ENCODE assay signal across 8 cellular contexts in genomic region chr6:34912715-34913464, GRCh38. TPM values are rescaled to one million over a fixed set of nuclear protein-coding genes. Genes with fewer than 3 reads are reported as not detected.
A peak's percentile ranks its signal among the peaks of the same experiment; 100 is the strongest.
DNase-seq lines count a peak whose midpoint lies in the region; ATAC-seq, FAIRE-seq and TF ChIP-seq lines count a peak whose summit lies in the region.

No MANE protein-coding gene starts in this region.

- no peak for TF ChIP-seq CTCF in RWPE1 (conservative IDR thresholded peaks at IDR 0.05; ENCODE audit: low read depth)
- no peak for TF ChIP-seq CTCF in H9 (conservative IDR thresholded peaks at IDR 0.05)
- no peak for TF ChIP-seq CTCF in pancreas (IDR thresholded peaks at IDR 0.05)
- no peak for TF ChIP-seq CTCF in glutamatergic neuron (IDR thresholded peaks at IDR 0.05; ENCODE audit: partially characterized antibody, unreplicated experiment)

- H3K4me2 ChIP-seq in H9 (ENCODE audit: insufficient read depth, insufficient read length, low read length) = no peak overlapping the region

- H3K4me3 Mint-ChIP-seq in H9 (no peak overlapping the region), glutamatergic neuron (ENCODE audit: unreplicated experiment) (no peak overlapping the region)

- H3K27me3 Mint-ChIP-seq in H9 (ENCODE audit: low read depth) (no peaks in the 10 kb centered on the region), glutamatergic neuron (ENCODE audit: unreplicated experiment) (peaks cover 4% of the 10 kb centered on the region)

- H4K8ac ChIP-seq in H9 (replicated peaks; ENCODE audit: insufficient read length, low read depth, low read length) = no peak overlapping the region

- no peak overlapping the region for H3K4me3 ChIP-seq in pancreas

- H3K18ac ChIP-seq in H9 (ENCODE audit: insufficient read length, low read depth, low read length) = no peak overlapping the region

- TF ChIP-seq POLR2A in H54 (IDR thresholded peaks at IDR 0.05; ENCODE audit: low read depth, low read length) = no peak

- intact Hi-C loops in head of caudate nucleus (cut with DNase I) (no loop called here), pancreas (cut with DNase I) (no loop called here)

- H3K9me3 ChIP-seq in H9 (ENCODE audit: control insufficient read depth, low read depth, low read length) (no peaks in the 10 kb centered on the region), pancreas (no peaks in the 10 kb centered on the region)

- no peaks in the 10 kb centered on the region for H3K27me3 ChIP-seq in H9 (ENCODE audit: insufficient read depth, low read length)
- no peaks in the 10 kb centered on the region for H3K27me3 ChIP-seq in pancreas

- H2BK5ac ChIP-seq in H9 (ENCODE audit: insufficient read length, low read length) = no peak overlapping the region

- H3K36me3 Mint-ChIP-seq in H9 (ENCODE audit: insufficient read depth in 1 of 3, low read depth in 3 of 3) = no peaks in the 10 kb centered on the region
- no peaks in the 10 kb centered on the region for H3K36me3 Mint-ChIP-seq in glutamatergic neuron (ENCODE audit: unreplicated experiment)

- H3K4me1 ChIP-seq in H9 (ENCODE audit: insufficient read depth, low read length) = no peaks in the 10 kb centered on the region
- peaks cover 0 to 9% (median 5%) of the 10 kb centered on the region in 3 donors for H3K4me1 ChIP-seq in pancreas

- H4K91ac ChIP-seq in H9 (ENCODE audit: insufficient read length, low read depth, low read length) = no peak overlapping the region

- H3K27ac Mint-ChIP-seq in H9 (no peak overlapping the region; a peak in 1 of 7 replicates), glutamatergic neuron (ENCODE audit: unreplicated experiment) (no peak overlapping the region)

- 100% methylated on average over 1 of the region's 3 CpGs for WGBS in H9 (ENCODE audit: extremely low coverage, insufficient read length, low lambda C conversion rate)
- 80% methylated on average over 3 of the region's 3 CpGs for WGBS in pancreas, 2 donors

- FAIRE-seq in H54 (lab: Jason Lieb, UNC) (peak; percentile 98), pancreas (lab: Jason Lieb, UNC) (no peak)

- in situ Hi-C loops in Caki2 (cut with HindIII; ENCODE audit: low pct_unique_long_range_greater_than_20kb, low sequenced_read_pairs) = no loop called here

- POLR2A ChIA-PET in RWPE1 (lab: Yijun Ruan, JAX; ENCODE audit: low non-redundant PET) = no interaction called here

- H4K20me1 ChIP-seq in H9 (ENCODE audit: control insufficient read depth, insufficient read depth, insufficient read length) = no peaks in the 10 kb centered on the region

- no peak overlapping the region for H2BK12ac ChIP-seq in H9 (ENCODE audit: insufficient read length, low read depth, low read length)

- CTCF ChIA-PET in RWPE1 (lab: Yijun Ruan, JAX) = no interaction called here

- DNase-seq in Caki2 (ENCODE audit: low read depth) = peak; percentile 33
- DNase-seq in H54 (ENCODE audit: insufficient read length, low spot score) = peak; percentile 55
- peak; percentile 55 for DNase-seq in RWPE1 (ENCODE audit: low spot score)
- DNase-seq in fibroblast of gingiva (ENCODE audit: low read depth) = peak; percentile 20
- DNase-seq in head of caudate nucleus = no peak
- no peak for DNase-seq in H9
- DNase-seq in pancreas = no peak
- no peak for DNase-seq in glutamatergic neuron

- H3K23me2 ChIP-seq in H9 (ENCODE audit: insufficient read length, low read depth, low read length, poor library complexity, severe bottlenecking) = no peaks in the 10 kb centered on the region

- no peaks in the 10 kb centered on the region for H3K36me3 ChIP-seq in pancreas

- no peak overlapping the region for H2BK15ac ChIP-seq in H9 (ENCODE audit: low read depth, low read length)

- H3K14ac ChIP-seq in H9 (ENCODE audit: insufficient read depth, low read length) = no peak overlapping the region

- no peak overlapping the region for H3K27ac ChIP-seq in RWPE1
- H3K27ac ChIP-seq in H9 (ENCODE audit: insufficient read length, low read depth, low read length) = no peak overlapping the region
- H3K27ac ChIP-seq in pancreas = no peak overlapping the region

- no peak overlapping the region for H2AFZ ChIP-seq in H9 (ENCODE audit: low read length)

- H3K9me3 Mint-ChIP-seq in H9 = no peaks in the 10 kb centered on the region
- H3K9me3 Mint-ChIP-seq in glutamatergic neuron (ENCODE audit: unreplicated experiment) = no peaks in the 10 kb centered on the region

- H3K4me1 Mint-ChIP-seq in H9 (peaks cover 18 to 20% of the 10 kb centered on the region in 2 experiments), glutamatergic neuron (ENCODE audit: low read depth, unreplicated experiment) (peaks cover 17% of the 10 kb centered on the region)

- peaks cover 3% of the 10 kb centered on the region for H3K79me1 ChIP-seq in H9 (ENCODE audit: insufficient read depth, low read depth, low read length, poor library complexity, severe bottlenecking)

- H2BK20ac ChIP-seq in H9 (ENCODE audit: low read depth, low read length, poor library complexity, severe bottlenecking) = no peak overlapping the region

- H3K4ac ChIP-seq in H9 (ENCODE audit: low read depth, low read length) = no peak overlapping the region

- no peak overlapping the region for H2AK5ac ChIP-seq in H9 (ENCODE audit: insufficient read length, low read length)

- no peak overlapping the region for H3K9ac ChIP-seq in H9 (ENCODE audit: extremely low read depth, insufficient read length, low read length)

- no peak overlapping the region for H3K23ac ChIP-seq in H9 (ENCODE audit: insufficient read length, low read depth, low read length)

- no peak overlapping the region for H3K56ac ChIP-seq in H9 (ENCODE audit: insufficient read length, low read depth, low read length)

- H3K79me2 ChIP-seq in H9 (ENCODE audit: insufficient read depth, low read length) = no peaks in the 10 kb centered on the region; the same call in 1 of the 2 replicates

- H2BK120ac ChIP-seq in H9 (ENCODE audit: low read depth, low read length, poor library complexity, severe bottlenecking) = no peak overlapping the region

- H4K5ac ChIP-seq in H9 (ENCODE audit: insufficient read length, low read depth, low read length) = no peak overlapping the region

- no peak for ATAC-seq in pancreas

- H3T11ph ChIP-seq in H9 (ENCODE audit: low read length) = no peak overlapping the region

RNA-seq across cellular contexts. Expression of gene ANKS1A, which starts 23.8 kb away (rescaled TPM):
- total RNA-seq in Caki2 (2014; rRNA removed; shearing (Covaris generic); ENCODE audit: low replicate concordance) = 10.0 and 15.2 TPM in 2 replicates
- total RNA-seq in H9 (2021) (24.4 and 26.5 TPM in 2 replicates), pancreas (10 to 100 TPM in 2 of 6 donors, 1 to 10 TPM in 4; 7.1 to 16.7 (median 9.0) TPM), glutamatergic neuron (ENCODE audit: unreplicated experiment) (76.9 TPM)
- polyA plus RNA-seq in pancreas = 1 to 10 TPM; 6.1 to 7.0 TPM

RNA-seq across cellular contexts. Expression of gene TAF11, which starts 25.0 kb away (rescaled TPM):
- total RNA-seq in Caki2 (2014; rRNA removed; shearing (Covaris generic); ENCODE audit: low replicate concordance) = 43.8 and 46.4 TPM in 2 replicates
- 49.4 and 49.9 TPM in 2 replicates for total RNA-seq in H9 (2021)
- total RNA-seq in pancreas = 10 to 100 TPM in 3 of 6 donors, 1 to 10 TPM in 3; 8.7 to 11.7 (median 10.1) TPM
- polyA plus RNA-seq in pancreas = 10 to 100 TPM; 20.0 to 30.0 TPM
- 48.5 TPM for total RNA-seq in glutamatergic neuron (ENCODE audit: unreplicated experiment)

Comparison
In these comparisons a context has a peak if more than half of its experiments do, and no peak if none do; other contexts are left out.
1. DNase-seq: peak in Caki2 (single experiment), H54 (single experiment), RWPE1 (single experiment) and fibroblast of gingiva (single experiment); none in head of caudate nucleus (0 of 42), H9 (single experiment), pancreas (0 of 6) and glutamatergic neuron (single experiment).